In the genomic region with DNA sequence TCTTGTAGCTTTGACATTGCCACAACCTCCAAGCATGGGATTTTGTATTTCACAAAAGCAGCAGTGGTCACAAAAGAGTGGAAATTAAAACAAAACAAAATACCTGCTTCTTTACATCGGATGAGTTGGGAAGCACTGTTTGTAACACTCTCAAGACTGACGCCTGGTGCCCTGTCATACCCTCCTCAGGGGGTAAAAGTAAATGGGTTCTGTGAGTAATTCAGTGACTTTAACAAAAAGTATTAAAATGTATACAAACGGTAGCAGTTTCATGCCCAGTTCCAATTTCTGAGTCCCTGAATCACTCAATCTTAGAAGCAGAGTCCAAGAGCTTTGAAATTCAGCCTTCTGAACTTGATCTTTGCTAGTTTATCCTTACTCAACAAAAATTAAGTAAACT, we compare ENCODE assay signal across 23 cellular contexts.
DNase-seq lines count a peak whose midpoint lies in the region; ATAC-seq and TF ChIP-seq lines count a peak whose summit lies in the region.
"Had no signal": no experiment of that assay in that cellular context is flagged by ENCODE, and none has a peak within 500 bp of the region (broad histone marks: within the 10 kb centered on the region; RNA-seq: fewer than 3 reads in every experiment).

No MANE protein-coding gene starts in this region.

- H3K4me1 Mint-ChIP-seq in activated CD4-positive, alpha-beta memory T cell treated with anti-CD3 and anti-CD28 coated beads for 36 hours (ENCODE audit: low read depth) = peaks cover 90% of the 10 kb centered on the region
- peaks cover 60% of the 10 kb centered on the region for H3K4me1 Mint-ChIP-seq in activated CD4-positive, alpha-beta memory T cell treated with anti-CD3 and anti-CD28 coated beads, Interleukin-2, amount 10 ng/mL, durations not matched to agents 7 days and 5 days
- H3K4me1 Mint-ChIP-seq in T-cell = peaks cover 54 to 80% (median 70%) of the 10 kb centered on the region in 3 donors
- H3K4me1 Mint-ChIP-seq in naive thymus-derived CD4-positive, alpha-beta T cell = peaks cover 20 to 82% (median 58%) of the 10 kb centered on the region in 7 donors

- intact Hi-C loops in activated CD4-positive, alpha-beta memory T cell treated with anti-CD3 and anti-CD28 coated beads for 36 hours (cut with micrococcal nuclease) = loop anchor here (1.0 to 2.0 kb wide), 2 partner anchors 27 to 150 kb away; no protein-coding TSS in a partner anchor
- intact Hi-C loops in naive thymus-derived CD4-positive, alpha-beta T cell (cut with micrococcal nuclease) = no loop called here
- intact Hi-C loops in transverse colon (cut with DNase I; ENCODE audit: low total_unique reads) = loop anchor here (5.0 kb wide), 1 partner anchor 406 kb away; no protein-coding TSS in a partner anchor

- TF ChIP-seq POLR2A in transverse colon (IDR thresholded peaks at IDR 0.05) = no peak

- in situ Hi-C loops in transverse colon (cut with MboI; ENCODE audit: low pct_ligation_motif_present in 1 of 4, low pct_unique_long_range_greater_than_20kb in 1 of 4, low sequenced_read_pairs in 3 of 4) = loop anchor here in 2 of 4 donors (10.0 kb wide), 2 partner anchors 393 to 413 kb away; no protein-coding TSS in a partner anchor

- peaks cover 8 to 37% of the 10 kb centered on the region in 2 donors for H3K4me1 ChIP-seq in naive thymus-derived CD4-positive, alpha-beta T cell (ENCODE audit: control insufficient read depth in 2 of 2, insufficient read depth in 2 of 2, low read length in 2 of 2)
- H3K4me1 ChIP-seq in transverse colon = no peaks in the 10 kb centered on the region

- no peaks in the 10 kb centered on the region for H3K9me3 Mint-ChIP-seq in activated CD4-positive, alpha-beta memory T cell treated with anti-CD3 and anti-CD28 coated beads for 36 hours
- no peaks in the 10 kb centered on the region for H3K9me3 Mint-ChIP-seq in activated CD4-positive, alpha-beta memory T cell treated with anti-CD3 and anti-CD28 coated beads, Interleukin-2, amount 10 ng/mL, durations not matched to agents 7 days and 5 days
- no peaks in the 10 kb centered on the region for H3K9me3 Mint-ChIP-seq in T-cell
- no peaks in the 10 kb centered on the region for H3K9me3 Mint-ChIP-seq in naive thymus-derived CD4-positive, alpha-beta T cell
- H3K9me3 Mint-ChIP-seq: IgD-negative memory B cell had no signal

- H3K4me3 ChIP-seq in naive thymus-derived CD4-positive, alpha-beta T cell (ENCODE audit: low read length) = no peak overlapping the region
- no peak overlapping the region for H3K4me3 ChIP-seq in transverse colon
- H3K4me3 ChIP-seq: GM12878, GM23248, PC-9 had no signal

- no peaks in the 10 kb centered on the region for H3K36me3 ChIP-seq in naive thymus-derived CD4-positive, alpha-beta T cell (ENCODE audit: control insufficient read depth in 2 of 3, insufficient read depth in 3 of 3, low read length in 3 of 3)
- no peaks in the 10 kb centered on the region for H3K36me3 ChIP-seq in transverse colon

- H3K27ac ChIP-seq in naive thymus-derived CD4-positive, alpha-beta T cell (ENCODE audit: low read depth, low read length) = no peak overlapping the region
- H3K27ac ChIP-seq in transverse colon = no peak overlapping the region
- H3K27ac ChIP-seq: GM23248, PC-9, RWPE1 had no signal

- H3K27ac Mint-ChIP-seq in activated CD4-positive, alpha-beta memory T cell treated with anti-CD3 and anti-CD28 coated beads for 36 hours = peak overlapping the region; percentile 72
- no peak overlapping the region for H3K27ac Mint-ChIP-seq in activated CD4-positive, alpha-beta memory T cell treated with anti-CD3 and anti-CD28 coated beads, Interleukin-2, amount 10 ng/mL, durations not matched to agents 7 days and 5 days
- H3K27ac Mint-ChIP-seq in T-cell = peak overlapping the region; percentile 82 to 95
- H3K27ac Mint-ChIP-seq in naive thymus-derived CD4-positive, alpha-beta T cell = peak overlapping the region in 7 of 9 donors; percentile 27 to 99 (median 81)
- H3K27ac Mint-ChIP-seq: B cell, IgD-negative memory B cell had no signal

- TF ChIP-seq EP300 in transverse colon (IDR thresholded peaks at IDR 0.05; ENCODE audit: low read depth) = no peak

- ATAC-seq in T-cell (replicated peaks in 1 of 4) = no peak
- no peak for ATAC-seq in naive thymus-derived CD4-positive, alpha-beta T cell
- ATAC-seq: GM12878, HCT116 had no signal

- peak overlapping the region; percentile 56 for H3K4me3 Mint-ChIP-seq in activated CD4-positive, alpha-beta memory T cell treated with anti-CD3 and anti-CD28 coated beads for 36 hours
- H3K4me3 Mint-ChIP-seq in activated CD4-positive, alpha-beta memory T cell treated with anti-CD3 and anti-CD28 coated beads, Interleukin-2, amount 10 ng/mL, durations not matched to agents 7 days and 5 days = no peak overlapping the region
- H3K4me3 Mint-ChIP-seq in T-cell = no peak overlapping the region
- peak overlapping the region in 2 of 10 donors; percentile 7 to 49 for H3K4me3 Mint-ChIP-seq in naive thymus-derived CD4-positive, alpha-beta T cell
- H3K4me3 Mint-ChIP-seq: B cell, IgD-negative memory B cell had no signal

- no peaks in the 10 kb centered on the region for H3K27me3 Mint-ChIP-seq in activated CD4-positive, alpha-beta memory T cell treated with anti-CD3 and anti-CD28 coated beads for 36 hours
- H3K27me3 Mint-ChIP-seq in activated CD4-positive, alpha-beta memory T cell treated with anti-CD3 and anti-CD28 coated beads, Interleukin-2, amount 10 ng/mL, durations not matched to agents 7 days and 5 days = no peaks in the 10 kb centered on the region
- no peaks in the 10 kb centered on the region for H3K27me3 Mint-ChIP-seq in T-cell
- H3K27me3 Mint-ChIP-seq in naive thymus-derived CD4-positive, alpha-beta T cell = no peaks in the 10 kb centered on the region

- no peaks in the 10 kb centered on the region for H3K27me3 ChIP-seq in naive thymus-derived CD4-positive, alpha-beta T cell (ENCODE audit: control insufficient read depth in 2 of 2, insufficient read depth in 2 of 2, low read length in 2 of 2)
- no peaks in the 10 kb centered on the region for H3K27me3 ChIP-seq in transverse colon

- peaks cover 36% of the 10 kb centered on the region for H3K36me3 Mint-ChIP-seq in activated CD4-positive, alpha-beta memory T cell treated with anti-CD3 and anti-CD28 coated beads for 36 hours
- H3K36me3 Mint-ChIP-seq in activated CD4-positive, alpha-beta memory T cell treated with anti-CD3 and anti-CD28 coated beads, Interleukin-2, amount 10 ng/mL, durations not matched to agents 7 days and 5 days (ENCODE audit: low read depth) = peaks cover 57% of the 10 kb centered on the region
- peaks cover under 1% of the 10 kb centered on the region for H3K36me3 Mint-ChIP-seq in T-cell
- H3K36me3 Mint-ChIP-seq in naive thymus-derived CD4-positive, alpha-beta T cell = peaks cover 0 to 45% (median 0%) of the 10 kb centered on the region in 5 donors
- H3K36me3 Mint-ChIP-seq: IgD-negative memory B cell had no signal

- POLR2A ChIA-PET in activated CD4-positive, alpha-beta memory T cell treated with anti-CD3 and anti-CD28 coated beads for 36 hours (lab: Charles Lee) = interaction anchor here (1.0 to 6.3 kb wide), 5 partner anchors 9 to 363 kb away, joined by 3 to 53 read pairs (median 5); no protein-coding TSS in a partner anchor
- POLR2A ChIA-PET in activated CD4-positive, alpha-beta memory T cell treated with anti-CD3 and anti-CD28 coated beads, Interleukin-2, amount 10 ng/mL, durations not matched to agents 7 days and 5 days (lab: Charles Lee) = interaction anchor here (0.9 to 1.0 kb wide), 2 partner anchors 9 to 367 kb away, joined by 3 to 5 read pairs; no protein-coding TSS in a partner anchor
- POLR2A ChIA-PET in T-cell (lab: Charles Lee) = interaction anchor here in 1 of 2 donors (0.9 kb wide), 1 partner anchor 22 kb away, joined by 3 read pairs; no protein-coding TSS in a partner anchor
- POLR2A ChIA-PET in naive thymus-derived CD4-positive, alpha-beta T cell (lab: Charles Lee) = interaction anchor here (7.8 to 21.5 kb wide), 2 partner anchors 10 to 34 kb away, joined by 75 to 332 read pairs; no protein-coding TSS in a partner anchor

- no peaks in the 10 kb centered on the region for H3K9me3 ChIP-seq in naive thymus-derived CD4-positive, alpha-beta T cell (ENCODE audit: control insufficient read depth in 2 of 3, low read length in 3 of 3)
- H3K9me3 ChIP-seq in transverse colon = no peaks in the 10 kb centered on the region

- 73 to 76% methylated on average over 3 of the region's 3 CpGs for WGBS in transverse colon (ENCODE audit: low coverage in 1 of 2), 2 donors

- DNase-seq in activated CD4-positive, alpha-beta memory T cell treated with anti-CD3 and anti-CD28 coated beads for 36 hours = peak; percentile 65
- no peak for DNase-seq in activated CD4-positive, alpha-beta memory T cell treated with anti-CD3 and anti-CD28 coated beads, Interleukin-2, amount 10 ng/mL, durations not matched to agents 7 days and 5 days
- peak; percentile 42 for DNase-seq in stimulated activated CD4-positive, alpha-beta T cell treated with anti-CD3 and anti-CD28 coated beads, Interleukin-15, amount 100 ng/mL, for 24 hours
- no peak for DNase-seq in stimulated activated CD4-positive, alpha-beta T cell treated with anti-CD3 and anti-CD28 coated beads, Interleukin-2, amount 100 ng/mL, for 48 hours
- DNase-seq in T-cell (no peak), transverse colon (no peak), SHP77 (lab: John Stamatoyannopoulos, UW) (no peak)
- no peak for DNase-seq in naive thymus-derived CD4-positive, alpha-beta T cell
- DNase-seq: DMS153, GM23248, Karpas-422, MM.1S, NCI-H1092, NCI-H1436 treated with DMSO at 0.1 percent for 48 hours, NCI-H2029, NCI-H345, NCI-H524 treated with DMSO at 0.1 percent for 48 hours, PC-9 had no signal

- CTCF ChIA-PET in activated CD4-positive, alpha-beta memory T cell treated with anti-CD3 and anti-CD28 coated beads for 36 hours (lab: Charles Lee) = interaction anchor here (0.6 to 4.2 kb wide), 7 partner anchors 7 to 389 kb away, joined by 3 to 32 read pairs (median 8); no protein-coding TSS in a partner anchor
- CTCF ChIA-PET in activated CD4-positive, alpha-beta memory T cell treated with anti-CD3 and anti-CD28 coated beads, Interleukin-2, amount 10 ng/mL, durations not matched to agents 7 days and 5 days (lab: Charles Lee) = interaction anchor here (0.7 to 1.3 kb wide), 4 partner anchors 11 to 389 kb away, joined by 3 to 5 read pairs (median 4); no protein-coding TSS in a partner anchor
- CTCF ChIA-PET in T-cell (lab: Charles Lee) = interaction anchor here (1.3 to 1.6 kb wide), 3 partner anchors 9 to 368 kb away, joined by 3 to 6 read pairs (median 4); no protein-coding TSS in a partner anchor
- CTCF ChIA-PET in naive thymus-derived CD4-positive, alpha-beta T cell (lab: Charles Lee) = interaction anchor here (0.6 to 6.0 kb wide), 4 partner anchors 10 to 389 kb away, joined by 4 to 29 read pairs (median 12); no protein-coding TSS in a partner anchor

- no peak for TF ChIP-seq CTCF in transverse colon (IDR thresholded peaks at IDR 0.05)

Comparison
In these comparisons a context has a peak if more than half of its experiments do, and no peak if none do; other contexts are left out.
1. DNase-seq: peak in activated CD4-positive, alpha-beta memory T cell treated with anti-CD3 and anti-CD28 coated beads for 36 hours (single experiment) and stimulated activated CD4-positive, alpha-beta T cell treated with anti-CD3 and anti-CD28 coated beads, Interleukin-15, amount 100 ng/mL, for 24 hours (single experiment); none in activated CD4-positive, alpha-beta memory T cell treated with anti-CD3 and anti-CD28 coated beads, Interleukin-2, amount 10 ng/mL, durations not matched to agents 7 days and 5 days (single experiment), stimulated activated CD4-positive, alpha-beta T cell treated with anti-CD3 and anti-CD28 coated beads, Interleukin-2, amount 100 ng/mL, for 48 hours (0 of 2), T-cell (0 of 34), naive thymus-derived CD4-positive, alpha-beta T cell (0 of 9), transverse colon (single experiment) and SHP77 (0 of 2).
2. intact Hi-C loops: an anchor here in activated CD4-positive, alpha-beta memory T cell treated with anti-CD3 and anti-CD28 coated beads for 36 hours (1.0 to 2.0 kb wide) and transverse colon (5.0 kb wide); none called in naive thymus-derived CD4-positive, alpha-beta T cell.